ENCODE assay signal across 12 cellular contexts in genomic region chr18:57544958-57545661, GRCh38. TPM values are rescaled to one million over a fixed set of nuclear protein-coding genes. Genes with fewer than 3 reads are reported as not detected.
DNase-seq lines count a peak whose midpoint lies in the region; ATAC-seq and TF ChIP-seq lines count a peak whose summit lies in the region.
"Had no signal": no experiment of that assay in that cellular context is flagged by ENCODE, and none has a peak within 500 bp of the region (broad histone marks: within the 10 kb centered on the region; RNA-seq: fewer than 3 reads in every experiment).

No MANE protein-coding gene starts in this region.

- no peak overlapping the region for H3K27ac ChIP-seq in coronary artery
- H3K27ac ChIP-seq: prostate gland, SJSA1 had no signal

- ATAC-seq in GM19025 (IDR thresholded peaks at IDR 0.05; ENCODE audit: low read depth, unreplicated experiment): peak; percentile 71
- ATAC-seq in HG02642 (IDR thresholded peaks at IDR 0.05; ENCODE audit: poor library complexity, unreplicated experiment): peak; percentile 75
- peak; percentile 85 for ATAC-seq in HG03520 (IDR thresholded peaks at IDR 0.05; ENCODE audit: unreplicated experiment)
- ATAC-seq: HCT116 had no signal

- H3K4me3 ChIP-seq in coronary artery: no peak overlapping the region
- H3K4me3 ChIP-seq: prostate gland, SJSA1 had no signal

- peak; percentile 26 for DNase-seq in midbrain (lab: John Stamatoyannopoulos, UW)
- DNase-seq in ecto neural progenitor cell (ENCODE audit: low spot score): no peak
- DNase-seq in coronary artery (ENCODE audit: low spot score): no peak
- DNase-seq in iPS-NIHi7 (ENCODE audit: extremely low spot score): no peak
- no peak for DNase-seq in occipital lobe (lab: John Stamatoyannopoulos, UW)
- DNase-seq: NCI-H146 had no signal

- no peak for TF ChIP-seq CTCF in coronary artery (IDR thresholded peaks at IDR 0.05)

RNA-seq across cellular contexts. Expression of gene FECH, which starts 41.4 kb away (rescaled TPM):
- total RNA-seq in occipital lobe: 24.3 TPM
